Comparison of ENCODE assay signal across 8 cellular contexts in the genomic region with DNA sequence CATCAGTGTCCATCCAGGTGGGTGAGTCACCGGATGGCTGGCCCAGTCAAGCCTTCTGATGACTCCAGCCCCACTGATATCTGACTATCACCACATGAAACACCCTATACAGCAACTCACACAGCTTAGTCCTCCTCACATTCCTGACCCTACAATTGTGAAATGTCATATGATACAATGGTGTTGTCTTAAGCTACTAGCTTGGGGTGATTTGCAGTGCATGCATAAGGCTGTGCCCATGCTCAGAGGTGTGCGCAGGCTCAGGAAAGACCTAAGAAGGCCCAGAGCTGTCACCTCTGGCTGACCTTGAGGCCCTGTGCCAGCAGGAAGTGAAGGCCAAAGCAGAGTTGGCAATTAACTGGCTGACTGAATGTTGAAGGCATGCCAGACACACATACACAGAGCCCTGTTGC. TPM values are rescaled to one million over a fixed set of nuclear protein-coding genes. Genes with fewer than 3 reads are reported as not detected.
DNase-seq lines count a peak whose midpoint lies in the region; ATAC-seq and TF ChIP-seq lines count a peak whose summit lies in the region.

No MANE protein-coding gene starts in this region.

- H3K4me1 ChIP-seq in DND-41 (ENCODE audit: insufficient read depth, low read length) (peaks cover 63% of the 10 kb centered on the region), ovary (ENCODE audit: insufficient read depth) (no peaks in the 10 kb centered on the region)

- ATAC-seq in DND-41 (ENCODE audit: insufficient read depth, low read depth): no peak
- ATAC-seq in naive B cell (ENCODE audit: low read depth in 2 of 2): no peak

- H4K20me1 ChIP-seq in DND-41 (ENCODE audit: insufficient read depth, low read length): no peaks in the 10 kb centered on the region

- H3K27ac Mint-ChIP-seq in naive B cell: peak overlapping the region in 4 of 6 donors; percentile 6 to 38 (median 18)

- no peak overlapping the region for H2AFZ ChIP-seq in DND-41 (ENCODE audit: low read depth, low read length)

- no peak for TF ChIP-seq POLR2A in ovary (IDR thresholded peaks at IDR 0.05)

- peaks cover 4% of the 10 kb centered on the region for H3K79me2 ChIP-seq in DND-41 (ENCODE audit: insufficient read depth, low read length)

- H3K9me3 ChIP-seq in DND-41 (ENCODE audit: insufficient read depth, low read length, severe bottlenecking) (no peaks in the 10 kb centered on the region), MG63 (no peaks in the 10 kb centered on the region), ovary (no peaks in the 10 kb centered on the region)

- H3K9me3 Mint-ChIP-seq in naive B cell: no peaks in the 10 kb centered on the region

- H3K36me3 Mint-ChIP-seq in naive B cell: no peaks in the 10 kb centered on the region

- DNase-seq in DND-41 (no peak), MG63 (peak; percentile 69), brain microvascular endothelial cell (peak; percentile 36), naive B cell (no peak), LoVo (ENCODE audit: low spot score) (no peak), DMS79 treated with DMSO at 0.1 percent for 48 hours (lab: John Stamatoyannopoulos, UW) (no peak), ovary (no peak)
- no peak for DNase-seq in stimulated activated CD4-positive, alpha-beta T cell treated with anti-CD3 and anti-CD28 coated beads, Interleukin-4, amount 100 ng/mL, for 24 hours

- H3K27me3 ChIP-seq in DND-41 (ENCODE audit: insufficient read depth, low read length, poor library complexity) (no peaks in the 10 kb centered on the region), MG63 (no peaks in the 10 kb centered on the region), brain microvascular endothelial cell (replicated peaks) (no peaks in the 10 kb centered on the region), ovary (no peaks in the 10 kb centered on the region)

- peak overlapping the region; percentile 64 for H3K27ac ChIP-seq in DND-41 (ENCODE audit: low read length)
- H3K27ac ChIP-seq in brain microvascular endothelial cell: no peak overlapping the region
- H3K27ac ChIP-seq in ovary: no peak overlapping the region

- H3K4me3 Mint-ChIP-seq in naive B cell: peak overlapping the region in 2 of 8 donors; percentile 32 to 73

- intact Hi-C loops in ovary (cut with DNase I): no loop called here

- no peaks in the 10 kb centered on the region for H3K36me3 ChIP-seq in DND-41 (ENCODE audit: insufficient read depth, low read length)
- no peaks in the 10 kb centered on the region for H3K36me3 ChIP-seq in MG63
- H3K36me3 ChIP-seq in brain microvascular endothelial cell (replicated peaks): no peaks in the 10 kb centered on the region
- H3K36me3 ChIP-seq in ovary: no peaks in the 10 kb centered on the region

- in situ Hi-C loops in brain microvascular endothelial cell (cut with HindIII; ENCODE audit: low pct_ligation_motif_present, low sequenced_read_pairs): no loop called here

- H3K27me3 Mint-ChIP-seq in naive B cell: no peaks in the 10 kb centered on the region

- TF ChIP-seq EP300 in ovary (IDR thresholded peaks at IDR 0.05): no peak

- H3K4me1 Mint-ChIP-seq in naive B cell: peaks cover 46 to 71% (median 58%) of the 10 kb centered on the region in 3 donors

- H3K9ac ChIP-seq in DND-41 (ENCODE audit: low read depth, low read length): no peak overlapping the region

- H3K4me2 ChIP-seq in DND-41 (ENCODE audit: insufficient read depth, low read length): no peak overlapping the region

- 87 to 97% (median 92%) methylated on average over 2 of the region's 2 CpGs for WGBS in ovary, 3 donors

- H3K4me3 ChIP-seq in DND-41 (ENCODE audit: low read depth in 1 of 2, low read length in 2 of 2) (no peak overlapping the region), MG63 (no peak overlapping the region), brain microvascular endothelial cell (ENCODE audit: low read depth, low read length) (no peak overlapping the region), ovary (no peak overlapping the region)

- no peak for TF ChIP-seq CTCF in DND-41 (IDR thresholded peaks at IDR 0.05; ENCODE audit: borderline replicate concordance, extremely low read depth, low read length, poor library complexity, severe bottlenecking)
- no peak for TF ChIP-seq CTCF in brain microvascular endothelial cell (IDR thresholded peaks at IDR 0.05; ENCODE audit: low read depth, low read length, missing control alignments)
- TF ChIP-seq CTCF in ovary (IDR thresholded peaks at IDR 0.05): no peak

RNA-seq across cellular contexts. Expression of gene SEMA4D, which starts 21.5 kb away (rescaled TPM):
- 0.23 and 0.86 TPM in 2 replicates for total RNA-seq in MG63 (2014; rRNA removed; shearing (Covaris generic); ENCODE audit: low replicate concordance)
- polyA plus RNA-seq in naive B cell (ENCODE audit: low read depth in 6 of 6) (10 to 100 TPM; 13.4 to 38.2 (median 21.5) TPM), ovary (10 to 100 TPM in 1 of 2 donors, 1 to 10 TPM in 1; 6.0 to 10.4 TPM)
- 10 to 100 TPM; 11.1 to 27.2 (median 17.9) TPM for total RNA-seq in ovary

Comparison
In these comparisons a context has a peak if more than half of its experiments do, and no peak if none do; other contexts are left out.
1. DNase-seq: peak in MG63 (single experiment) and brain microvascular endothelial cell (single experiment); none in DND-41 (single experiment), naive B cell (single experiment), LoVo (single experiment), DMS79 treated with DMSO at 0.1 percent for 48 hours (single experiment), stimulated activated CD4-positive, alpha-beta T cell treated with anti-CD3 and anti-CD28 coated beads, Interleukin-4, amount 100 ng/mL, for 24 hours (single experiment) and ovary (0 of 5).